In the genomic region with DNA sequence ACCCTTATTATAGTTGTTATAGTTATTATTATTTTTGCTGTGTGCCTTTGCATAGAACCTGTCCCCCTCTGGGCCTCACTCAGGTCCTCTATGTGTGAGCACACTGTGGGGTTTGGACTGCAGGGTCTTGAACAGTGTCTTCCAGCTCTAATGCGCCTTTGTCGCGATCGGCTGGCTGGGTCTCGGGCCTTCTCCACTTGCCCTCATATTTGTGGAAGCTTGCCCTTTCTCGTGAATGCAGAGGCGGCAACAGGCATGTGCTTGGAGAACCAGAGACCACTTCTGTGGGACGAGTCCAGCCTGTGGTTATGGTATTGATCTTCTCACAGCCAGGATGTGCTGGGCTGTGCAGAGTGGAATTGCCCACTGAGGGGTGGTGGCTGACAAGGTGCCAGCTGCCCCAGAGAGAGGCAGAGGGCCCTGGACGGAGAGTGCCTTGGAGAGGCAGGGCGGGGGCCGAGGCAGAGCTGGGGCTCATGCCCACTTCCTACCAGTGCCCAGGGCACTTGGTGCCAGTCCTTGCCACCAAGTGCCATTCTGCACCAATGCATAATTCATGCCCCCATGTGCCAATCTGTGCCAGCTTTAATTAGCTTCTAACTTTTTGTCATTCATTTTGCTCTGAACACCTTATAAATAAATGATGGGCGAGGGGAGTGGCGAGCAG, we compare ENCODE assay signal across 28 cellular contexts. TPM values are rescaled to one million over a fixed set of nuclear protein-coding genes. Genes with fewer than 3 reads are reported as not detected.
"Had no signal": no experiment of that assay in that cellular context is flagged by ENCODE, and none has a peak within 500 bp of the region (broad histone marks: within the 10 kb centered on the region; RNA-seq: fewer than 3 reads in every experiment).

No MANE protein-coding gene starts in this region.

- H3K4me3 ChIP-seq: adrenal gland, breast epithelium had no signal

- H3K36me3 ChIP-seq: adrenal gland, breast epithelium had no signal

- ATAC-seq: activated CD8-positive, alpha-beta memory T cell treated with anti-CD3 and anti-CD28 coated beads, Interleukin-2, amount 10 ng/mL, durations not matched to agents 7 days and 5 days; activated CD8-positive, alpha-beta T cell treated with anti-CD3 and anti-CD28 coated beads, Interleukin-2, amount 10 ng/mL, durations not matched to agents 7 days and 5 days; activated T-cell treated with anti-CD3 and anti-CD28 coated beads, Interleukin-2, amount 50 U/mL, for 4 hours; PC-3 had no signal

- H3K27ac ChIP-seq: adrenal gland, breast epithelium had no signal

- H3K4me3 Mint-ChIP-seq: activated CD8-positive, alpha-beta memory T cell treated with anti-CD3 and anti-CD28 coated beads, Interleukin-2, amount 10 ng/mL, durations not matched to agents 7 days and 5 days; activated CD8-positive, alpha-beta T cell treated with anti-CD3 and anti-CD28 coated beads, Interleukin-2, amount 10 ng/mL, durations not matched to agents 7 days and 5 days; activated naive CD8-positive, alpha-beta T cell treated with anti-CD3 and anti-CD28 coated beads, Interleukin-2, amount 10 ng/mL, durations not matched to agents 7 days and 5 days; activated T-cell treated with anti-CD3 and anti-CD28 coated beads, Interleukin-2, amount 50 U/mL, for 4 hours; central memory CD8-positive, alpha-beta T cell; T-helper 1 cell treated with Interleukin-12 subunit alpha and Interleukin-12 subunit beta and Interleukin-4 antibody, amounts not matched to agents 30 μg/mL and 1 μg/mL, for 36 hours; WTC11 had no signal

- H3K27me3 ChIP-seq: adrenal gland, breast epithelium had no signal

- H3K9me3 ChIP-seq: adrenal gland, breast epithelium had no signal

- H3K36me3 Mint-ChIP-seq: activated CD8-positive, alpha-beta memory T cell treated with anti-CD3 and anti-CD28 coated beads, Interleukin-2, amount 10 ng/mL, durations not matched to agents 7 days and 5 days; activated naive CD8-positive, alpha-beta T cell treated with anti-CD3 and anti-CD28 coated beads, Interleukin-2, amount 10 ng/mL, durations not matched to agents 7 days and 5 days; WTC11 had no signal

- DNase-seq: activated CD4-positive, alpha-beta T cell treated with anti-CD3 and anti-CD28 coated beads for 48 hours; activated CD4-positive, alpha-beta T cell treated with anti-CD3 and anti-CD28 coated beads, Interleukin-2, amount 50 U/mL, for 4 hours; activated CD4-positive, CD25-positive, alpha-beta regulatory T cell treated with anti-CD3 and anti-CD28 coated beads, Interleukin-2, amount 50 U/mL, for 72 hours; activated CD8-positive, alpha-beta T cell treated with anti-CD3 and anti-CD28 coated beads, Interleukin-2, amount 10 ng/mL, durations not matched to agents 7 days and 5 days; activated naive CD4-positive, alpha-beta T cell treated with anti-CD3 and anti-CD28 coated beads, Interleukin-2, amount 50 U/mL, for 16 hours; activated naive CD8-positive, alpha-beta T cell treated with anti-CD3 and anti-CD28 coated beads, Interleukin-2, amount 10 ng/mL, durations not matched to agents 7 days and 5 days; activated T-cell treated with anti-CD3 and anti-CD28 coated beads, Interleukin-2, amount 50 U/mL, for 4 hours; aorta; IMR-90; KG1; NCI-H1048; NCI-H146; NCI-H187 treated with DMSO at 0.1 percent for 48 hours; NCI-H2171; NCI-H345; NCI-H510A; NCI-H526 treated with DMSO at 0.1 percent for 48 hours; NCI-H82; PC-3; SHP77 treated with DMSO at 0.1 percent for 48 hours had no signal

- H3K4me1 Mint-ChIP-seq: activated CD8-positive, alpha-beta memory T cell treated with anti-CD3 and anti-CD28 coated beads, Interleukin-2, amount 10 ng/mL, durations not matched to agents 7 days and 5 days; activated naive CD8-positive, alpha-beta T cell treated with anti-CD3 and anti-CD28 coated beads, Interleukin-2, amount 10 ng/mL, durations not matched to agents 7 days and 5 days; central memory CD8-positive, alpha-beta T cell had no signal

- H3K4me1 ChIP-seq: adrenal gland, breast epithelium had no signal

- H3K9me3 Mint-ChIP-seq: activated naive CD8-positive, alpha-beta T cell treated with anti-CD3 and anti-CD28 coated beads, Interleukin-2, amount 10 ng/mL, durations not matched to agents 7 days and 5 days; activated T-cell treated with anti-CD3 and anti-CD28 coated beads, Interleukin-2, amount 50 U/mL, for 4 hours; activated T-helper 2 cell treated with anti-CD3 and anti-CD28 coated beads, Interferon-gamma antibody, Interleukin-2, Interleukin-4, amounts not matched to agents 10 μg/mL and 5 μg/mL and 100 μg/mL, durations not matched to agents 14 hours and 24 hours and 36 hours; central memory CD8-positive, alpha-beta T cell; T-helper 1 cell treated with Interleukin-12 subunit alpha and Interleukin-12 subunit beta and Interleukin-4 antibody, amounts not matched to agents 30 μg/mL and 1 μg/mL, for 36 hours; WTC11 had no signal

- H3K27ac Mint-ChIP-seq: activated CD8-positive, alpha-beta memory T cell treated with anti-CD3 and anti-CD28 coated beads, Interleukin-2, amount 10 ng/mL, durations not matched to agents 7 days and 5 days; activated CD8-positive, alpha-beta T cell treated with anti-CD3 and anti-CD28 coated beads, Interleukin-2, amount 10 ng/mL, durations not matched to agents 7 days and 5 days; activated naive CD8-positive, alpha-beta T cell treated with anti-CD3 and anti-CD28 coated beads, Interleukin-2, amount 10 ng/mL, durations not matched to agents 7 days and 5 days; activated T-helper 2 cell treated with anti-CD3 and anti-CD28 coated beads, Interferon-gamma antibody, Interleukin-2, Interleukin-4, amounts not matched to agents 10 μg/mL and 5 μg/mL and 100 μg/mL, durations not matched to agents 14 hours and 24 hours and 36 hours; T-helper 1 cell treated with Interleukin-12 subunit alpha and Interleukin-12 subunit beta and Interleukin-4 antibody, amounts not matched to agents 30 μg/mL and 1 μg/mL, for 36 hours; WTC11 had no signal

RNA-seq across cellular contexts. Expression of a gene that starts 6.8 kb away (rescaled TPM):
- total RNA-seq: M059J, PC-3 had no signal
